Comparison of ENCODE assay signal across 9 cellular contexts in the genomic region with DNA sequence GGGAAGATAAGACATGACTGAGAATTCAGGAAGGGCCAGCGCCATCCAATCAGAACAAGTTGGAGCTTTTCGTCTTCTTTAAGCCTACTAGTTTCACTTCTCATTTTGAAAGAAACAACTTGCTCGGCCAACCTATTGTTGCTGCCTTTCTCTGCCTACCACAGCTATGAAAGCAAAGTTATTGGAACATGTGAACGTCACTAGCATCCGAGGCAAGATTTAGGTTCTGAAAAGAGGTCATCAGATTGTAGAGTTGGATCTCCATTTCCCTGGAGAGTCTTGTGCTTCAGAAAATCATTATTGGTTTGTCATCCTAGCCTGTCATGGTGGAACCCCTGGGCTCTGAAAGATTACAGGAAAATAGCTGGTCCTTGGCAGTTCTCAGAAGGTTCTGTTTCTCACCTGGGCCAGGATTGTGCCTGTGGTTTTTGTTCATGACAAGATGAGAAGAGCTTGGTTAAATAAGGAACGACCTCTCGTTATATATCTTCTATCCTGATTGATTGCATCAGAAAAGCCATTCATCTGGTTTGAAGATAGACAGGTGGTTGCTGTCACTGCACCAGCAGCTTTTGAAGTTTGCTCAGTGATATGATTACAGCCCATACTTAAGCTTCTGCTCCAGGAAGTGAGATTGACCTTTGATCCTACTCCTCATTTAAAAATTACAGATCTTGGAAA. TPM values are rescaled to one million over a fixed set of nuclear protein-coding genes. Genes with fewer than 3 reads are reported as not detected.
DNase-seq lines count a peak whose midpoint lies in the region; ATAC-seq, FAIRE-seq and TF ChIP-seq lines count a peak whose summit lies in the region.
"Had no signal": no experiment of that assay in that cellular context is flagged by ENCODE, and none has a peak within 500 bp of the region (broad histone marks: within the 10 kb centered on the region; RNA-seq: fewer than 3 reads in every experiment).

No MANE protein-coding gene starts in this region.

- H3K27me3 Mint-ChIP-seq in CD4-positive, CD25-positive, alpha-beta regulatory T cell, result no peaks in the 10 kb centered on the region
- H3K27me3 Mint-ChIP-seq in activated CD8-positive, alpha-beta T cell treated with anti-CD3 and anti-CD28 coated beads, Interleukin-2, amount 10 ng/mL, durations not matched to agents 7 days and 5 days (ENCODE audit: low read depth), result no peaks in the 10 kb centered on the region

- H3K27ac Mint-ChIP-seq in CD4-positive, CD25-positive, alpha-beta regulatory T cell, result peak overlapping the region; percentile 87 to 97 (median 94)
- H3K27ac Mint-ChIP-seq in activated CD8-positive, alpha-beta T cell treated with anti-CD3 and anti-CD28 coated beads, Interleukin-2, amount 10 ng/mL, durations not matched to agents 7 days and 5 days, result peak overlapping the region; percentile 98

- H3K4me1 ChIP-seq in CD4-positive, CD25-positive, alpha-beta regulatory T cell (ENCODE audit: control insufficient read depth, insufficient read depth, low read length, poor library complexity, severe bottlenecking), result peaks cover 68% of the 10 kb centered on the region
- peaks cover 0 to 2% of the 10 kb centered on the region in 2 donors for H3K4me1 ChIP-seq in kidney (ENCODE audit: control insufficient read depth in 1 of 2, insufficient read depth in 1 of 2, low read depth in 1 of 2, low read length in 2 of 2)

- POLR2A ChIA-PET in activated CD8-positive, alpha-beta T cell treated with anti-CD3 and anti-CD28 coated beads, Interleukin-2, amount 10 ng/mL, durations not matched to agents 7 days and 5 days (lab: Charles Lee), result interaction anchor here (0.6 to 1.2 kb wide), 3 partner anchors 8 to 401 kb away, joined by 3 read pairs; no protein-coding TSS in a partner anchor

- intact Hi-C loops in kidney (cut with DNase I), result no loop called here

- CTCF ChIA-PET in activated CD8-positive, alpha-beta T cell treated with anti-CD3 and anti-CD28 coated beads, Interleukin-2, amount 10 ng/mL, durations not matched to agents 7 days and 5 days (lab: Charles Lee), result interaction anchor here (1.5 to 9.6 kb wide), 3 partner anchors 10 to 20 kb away, joined by 4 to 98 read pairs (median 9); no protein-coding TSS in a partner anchor

- no peaks in the 10 kb centered on the region for H3K36me3 ChIP-seq in CD4-positive, CD25-positive, alpha-beta regulatory T cell (ENCODE audit: control insufficient read depth, insufficient read depth, low read length)
- no peaks in the 10 kb centered on the region for H3K36me3 ChIP-seq in kidney (ENCODE audit: control insufficient read depth in 1 of 2, insufficient read depth in 2 of 2, low read length in 2 of 2)

- peaks cover 0 to 3% (median 0%) of the 10 kb centered on the region in 7 donors for H3K9me3 Mint-ChIP-seq in CD4-positive, CD25-positive, alpha-beta regulatory T cell
- no peaks in the 10 kb centered on the region for H3K9me3 Mint-ChIP-seq in activated CD8-positive, alpha-beta T cell treated with anti-CD3 and anti-CD28 coated beads, Interleukin-2, amount 10 ng/mL, durations not matched to agents 7 days and 5 days (ENCODE audit: insufficient read depth)

- no peaks in the 10 kb centered on the region for H3K27me3 ChIP-seq in CD4-positive, CD25-positive, alpha-beta regulatory T cell (ENCODE audit: control insufficient read depth, insufficient read depth, low read length)

- H3K4me3 ChIP-seq in CD4-positive, CD25-positive, alpha-beta regulatory T cell (ENCODE audit: low read depth, low read length), result peak overlapping the region; percentile 66
- no peak overlapping the region for H3K4me3 ChIP-seq in kidney (ENCODE audit: low read length in 2 of 2)

- H3K9me3 ChIP-seq in CD4-positive, CD25-positive, alpha-beta regulatory T cell (ENCODE audit: control insufficient read depth in 2 of 2, low read length in 2 of 2), result no peaks in the 10 kb centered on the region
- no peaks in the 10 kb centered on the region for H3K9me3 ChIP-seq in kidney (ENCODE audit: control insufficient read depth in 1 of 2, low read length in 2 of 2)

- peak overlapping the region; percentile 39 to 72 (median 61) for H3K4me3 Mint-ChIP-seq in CD4-positive, CD25-positive, alpha-beta regulatory T cell
- H3K4me3 Mint-ChIP-seq in activated CD8-positive, alpha-beta T cell treated with anti-CD3 and anti-CD28 coated beads, Interleukin-2, amount 10 ng/mL, durations not matched to agents 7 days and 5 days, result peak overlapping the region; percentile 63

- no peak overlapping the region for H3K9ac ChIP-seq in kidney (ENCODE audit: low read length in 2 of 2)

- no peak for TF ChIP-seq CTCF in kidney (IDR thresholded peaks at IDR 0.05; ENCODE audit: borderline replicate concordance, extremely low read depth, insufficient read depth)

- peaks cover 16 to 80% (median 65%) of the 10 kb centered on the region in 4 donors for H3K4me1 Mint-ChIP-seq in CD4-positive, CD25-positive, alpha-beta regulatory T cell
- peaks cover 91% of the 10 kb centered on the region for H3K4me1 Mint-ChIP-seq in activated CD8-positive, alpha-beta T cell treated with anti-CD3 and anti-CD28 coated beads, Interleukin-2, amount 10 ng/mL, durations not matched to agents 7 days and 5 days (ENCODE audit: low read depth)

- no peaks in the 10 kb centered on the region for H3K36me3 Mint-ChIP-seq in CD4-positive, CD25-positive, alpha-beta regulatory T cell
- H3K36me3 Mint-ChIP-seq in activated CD8-positive, alpha-beta T cell treated with anti-CD3 and anti-CD28 coated beads, Interleukin-2, amount 10 ng/mL, durations not matched to agents 7 days and 5 days (ENCODE audit: low read depth), result peaks cover 3% of the 10 kb centered on the region

- peak in 2 of 3 donors; percentile 29 to 45 for DNase-seq in CD4-positive, CD25-positive, alpha-beta regulatory T cell
- peak; percentile 43 for DNase-seq in activated CD8-positive, alpha-beta T cell treated with anti-CD3 and anti-CD28 coated beads, Interleukin-2, amount 10 ng/mL, durations not matched to agents 7 days and 5 days
- DNase-seq in DMS79 (lab: John Stamatoyannopoulos, UW) (no peak), inferior parietal cortex (ENCODE audit: extremely low spot score) (no peak), Kasumi-1 (lab: John Stamatoyannopoulos, UW) (no peak), kidney (no peak)

- peak overlapping the region; percentile 92 for H3K27ac ChIP-seq in CD4-positive, CD25-positive, alpha-beta regulatory T cell (ENCODE audit: insufficient read depth, low read length, poor library complexity, severe bottlenecking)
- H3K27ac ChIP-seq in kidney (ENCODE audit: low read depth in 2 of 2, low read length in 2 of 2), result no peak overlapping the region

- peak; percentile 16 to 18 for ATAC-seq in CD4-positive, CD25-positive, alpha-beta regulatory T cell (ENCODE audit: low read depth in 2 of 2)
- ATAC-seq in GM19324 (IDR thresholded peaks at IDR 0.05; ENCODE audit: low FRiP score, unreplicated experiment) (peak; percentile 53), HG03175 (IDR thresholded peaks at IDR 0.05; ENCODE audit: unreplicated experiment) (peak; percentile 76)
- peak; percentile 25 for ATAC-seq in activated CD8-positive, alpha-beta T cell treated with anti-CD3 and anti-CD28 coated beads, Interleukin-2, amount 10 ng/mL, durations not matched to agents 7 days and 5 days

- no peak for FAIRE-seq in kidney (lab: Jason Lieb, UNC)

RNA-seq across cellular contexts. Expression of a gene that starts 25.3 kb away (rescaled TPM):
- not detected for total RNA-seq in CD4-positive, CD25-positive, alpha-beta regulatory T cell
- not detected for polyA plus RNA-seq in CD4-positive, CD25-positive, alpha-beta regulatory T cell
- not detected for total RNA-seq in activated CD8-positive, alpha-beta T cell treated with anti-CD3 and anti-CD28 coated beads, Interleukin-2, amount 10 ng/mL, durations not matched to agents 7 days and 5 days
- total RNA-seq in kidney, result 13.8 TPM
- polyA plus RNA-seq in kidney (ENCODE audit: insufficient read depth, low read depth, low replicate concordance), result 4.8 TPM
- total RNA-seq: T-helper 2 cell treated with Interferon-gamma antibody and Interleukin-4, amounts not matched to agents 100 ng/mL and 5 ng/mL, for 36 hours had no signal

Comparison
In these comparisons a context has a peak if more than half of its experiments do, and no peak if none do; other contexts are left out.
1. ATAC-seq: peak in every context shown above with its lines; median percentile 76 in HG03175; 53 in GM19324; 25 in activated CD8-positive, alpha-beta T cell treated with anti-CD3 and anti-CD28 coated beads, Interleukin-2, amount 10 ng/mL, durations not matched to agents 7 days and 5 days; 17 in CD4-positive, CD25-positive, alpha-beta regulatory T cell.
2. DNase-seq: peak in CD4-positive, CD25-positive, alpha-beta regulatory T cell (2 of 3) and activated CD8-positive, alpha-beta T cell treated with anti-CD3 and anti-CD28 coated beads, Interleukin-2, amount 10 ng/mL, durations not matched to agents 7 days and 5 days (single experiment); none in DMS79 (single experiment), inferior parietal cortex (single experiment), Kasumi-1 (0 of 2) and kidney (single experiment).
3. RNA of a gene that starts 25.3 kb away (total RNA-seq): 13.8 TPM in kidney (single experiment); not detected in CD4-positive, CD25-positive, alpha-beta regulatory T cell (single experiment) and not detected in activated CD8-positive, alpha-beta T cell treated with anti-CD3 and anti-CD28 coated beads, Interleukin-2, amount 10 ng/mL, durations not matched to agents 7 days and 5 days; every median in the first group is over 10 times any median in the second.